ENCODE assay signal across 8 cellular contexts in the genomic region with DNA sequence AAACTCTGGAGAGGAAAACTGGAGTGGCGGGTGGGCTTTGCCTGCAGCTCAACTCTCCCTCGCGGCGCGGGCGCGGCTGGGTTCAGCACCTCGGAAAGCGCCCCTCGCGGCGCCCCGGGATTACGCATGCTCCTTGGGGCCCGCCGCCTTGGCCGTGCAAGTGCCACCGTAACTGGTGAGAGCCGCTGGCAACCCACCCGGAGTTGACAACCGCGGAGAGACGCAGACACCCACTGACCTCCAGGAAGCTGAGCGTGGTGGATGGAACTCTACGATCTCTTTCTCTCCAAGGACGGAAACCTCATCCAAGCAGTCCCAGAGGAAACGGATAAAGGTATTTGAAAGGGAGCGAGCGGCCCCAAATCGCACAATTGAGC. TPM values are rescaled to one million over a fixed set of nuclear protein-coding genes. Genes with fewer than 3 reads are reported as not detected.
DNase-seq lines count a peak whose midpoint lies in the region; ATAC-seq, FAIRE-seq and TF ChIP-seq lines count a peak whose summit lies in the region.

No MANE protein-coding gene starts in this region.

- H3K36me3 ChIP-seq in HUES6 (ENCODE audit: control insufficient read depth, insufficient read depth, low read length) = no peaks in the 10 kb centered on the region
- H3K36me3 ChIP-seq in endothelial cell of umbilical vein (ENCODE audit: control insufficient read depth in 2 of 2, extremely low read depth in 1 of 2, insufficient read depth in 2 of 2, low read length in 2 of 2) = no peaks in the 10 kb centered on the region
- H3K36me3 ChIP-seq in mesodermal cell (ENCODE audit: control insufficient read depth, insufficient read depth, low read length) = no peaks in the 10 kb centered on the region
- no peaks in the 10 kb centered on the region for H3K36me3 ChIP-seq in stomach

- H3K27ac ChIP-seq in HUES6 (ENCODE audit: low read depth, low read length) (no peak overlapping the region), endothelial cell of umbilical vein (ENCODE audit: insufficient read depth, low read depth, low read length) (no peak overlapping the region), mesodermal cell (ENCODE audit: low read depth, low read length, severe bottlenecking) (no peak overlapping the region), stomach (no peak overlapping the region)

- no peaks in the 10 kb centered on the region for H3K36me3 Mint-ChIP-seq in activated B cell treated with CpG ODN at 0.5 μM for 24 hours (ENCODE audit: low read depth)

- 1 to 2% methylated on average over 17 to 30 of the region's 30 CpGs for WGBS in mesodermal cell (ENCODE audit: insufficient coverage in 2 of 2), 2 experiments
- WGBS in stomach, 5 donors = 2 to 4% (median 3%) methylated on average over 16 to 30 of the region's 30 CpGs

- peaks cover 17% of the 10 kb centered on the region for H3K4me1 Mint-ChIP-seq in activated B cell treated with CpG ODN at 0.5 μM for 24 hours

- POLR2A ChIA-PET in activated B cell treated with CpG ODN at 0.5 μM for 24 hours (lab: Charles Lee) = interaction anchor here (0.7 kb wide), 1 partner anchor 1198 kb away, joined by 3 read pairs; no protein-coding TSS in a partner anchor
- POLR2A ChIA-PET in endothelial cell of umbilical vein (lab: Charles Lee) = no interaction called here

- TF ChIP-seq EP300 in stomach (IDR thresholded peaks at IDR 0.05) = no peak

- FAIRE-seq in endothelial cell of umbilical vein (lab: Jason Lieb, UNC) = no peak

- peak overlapping the region; percentile 60 for H2AFZ ChIP-seq in endothelial cell of umbilical vein (ENCODE audit: low read depth, low read length)

- no peak overlapping the region for H3K27ac Mint-ChIP-seq in activated B cell treated with CpG ODN at 0.5 μM for 24 hours

- BruUV-seq in endothelial cell of umbilical vein (replicated peaks; lab: Mats Ljungman, UMichigan) = no TSS peak

- no peak overlapping the region for H3K4me3 Mint-ChIP-seq in activated B cell treated with CpG ODN at 0.5 μM for 24 hours

- H3K27me3 Mint-ChIP-seq in activated B cell treated with CpG ODN at 0.5 μM for 24 hours = peaks cover 43% of the 10 kb centered on the region

- no peaks in the 10 kb centered on the region for H3K9me1 ChIP-seq in endothelial cell of umbilical vein (replicated peaks; ENCODE audit: control insufficient read depth, extremely low read depth, insufficient read depth, low read length)

- H3K4me3 ChIP-seq in GM12864 (ENCODE audit: low read depth, low read length) (no peak overlapping the region), HUES6 (ENCODE audit: low read depth, low read length) (peak overlapping the region; percentile 61), endothelial cell of umbilical vein (replicated peaks in 1 of 3; ENCODE audit: insufficient read depth in 1 of 3, low read depth in 1 of 3, low read length in 3 of 3) (peak overlapping the region in 1 of 3 experiments; percentile 3), mesodermal cell (ENCODE audit: extremely low read depth, insufficient read depth, low read length, poor library complexity, severe bottlenecking) (peak overlapping the region; percentile 30), stomach (peak overlapping the region; percentile 24 to 38 (median 28))

- H3K27me3 ChIP-seq in HUES6 (ENCODE audit: control insufficient read depth, insufficient read depth, low read length) = peaks cover 43% of the 10 kb centered on the region
- H3K27me3 ChIP-seq in endothelial cell of umbilical vein (ENCODE audit: control insufficient read depth in 2 of 2, insufficient read depth in 2 of 2, low read length in 2 of 2) = peaks cover 40 to 49% of the 10 kb centered on the region in 2 experiments
- peaks cover 13 to 60% (median 39%) of the 10 kb centered on the region in 3 donors for H3K27me3 ChIP-seq in stomach

- H3K9me3 ChIP-seq in HUES6 (ENCODE audit: control insufficient read depth, insufficient read depth, low read depth, low read length) (no peaks in the 10 kb centered on the region), endothelial cell of umbilical vein (replicated peaks; ENCODE audit: control insufficient read depth, insufficient read depth, low read length) (no peaks in the 10 kb centered on the region), mesodermal cell (ENCODE audit: control insufficient read depth, low read length) (no peaks in the 10 kb centered on the region), stomach (no peaks in the 10 kb centered on the region)

- peaks cover 8% of the 10 kb centered on the region for H3K4me1 ChIP-seq in HUES6 (ENCODE audit: control insufficient read depth, insufficient read depth, low read length)
- H3K4me1 ChIP-seq in endothelial cell of umbilical vein (ENCODE audit: control insufficient read depth, extremely low read depth, insufficient read depth, low read length) = peaks cover 14% of the 10 kb centered on the region
- H3K4me1 ChIP-seq in mesodermal cell (ENCODE audit: control insufficient read depth, insufficient read depth, low read length, poor library complexity, severe bottlenecking) = peaks cover 3% of the 10 kb centered on the region
- peaks cover 12 to 26% (median 21%) of the 10 kb centered on the region in 4 donors for H3K4me1 ChIP-seq in stomach

- H3K79me2 ChIP-seq in endothelial cell of umbilical vein (ENCODE audit: control insufficient read depth, insufficient read depth, low read length) = no peaks in the 10 kb centered on the region

- DNase-seq in GM12864 (ENCODE audit: low read depth) (no peak), activated B cell treated with CpG ODN at 0.5 μM for 24 hours (peak; percentile 31), endothelial cell of umbilical vein (ENCODE audit: low read depth, low spot score) (peak; percentile 46), stomach (peak; percentile 49), cerebellar nuclear complex (lab: John Stamatoyannopoulos, UW) (no peak)

- CTCF ChIA-PET in activated B cell treated with CpG ODN at 0.5 μM for 24 hours (lab: Charles Lee) (interaction anchor here (1.3 to 4.1 kb wide), 4 partner anchors 347 to 505 kb away, joined by 4 to 54 read pairs (median 20); partner anchors contain the start of gene TARS1), endothelial cell of umbilical vein (lab: Charles Lee) (interaction anchor here (1.3 to 6.0 kb wide), 18 partner anchors 8 to 528 kb away, joined by 3 to 345 read pairs (median 8); partner anchors contain the start of genes AMACR and TARS1)

- dilution Hi-C loops in endothelial cell of umbilical vein (cut with MboI; ENCODE audit: extremely low pct_ligation_motif_present, low sequenced_read_pairs) = no loop called here

- ATAC-seq in activated B cell treated with CpG ODN at 0.5 μM for 24 hours (ENCODE audit: low read depth) (no peak), GM18517 (IDR thresholded peaks at IDR 0.05; ENCODE audit: unreplicated experiment) (no peak)

- H3K9me3 Mint-ChIP-seq in activated B cell treated with CpG ODN at 0.5 μM for 24 hours = no peaks in the 10 kb centered on the region

- no peak overlapping the region for H3K9ac ChIP-seq in HUES6 (ENCODE audit: low read length)
- no peak overlapping the region for H3K9ac ChIP-seq in endothelial cell of umbilical vein (replicated peaks; ENCODE audit: extremely low read depth, insufficient read depth, low read length)

- H4K20me1 ChIP-seq in endothelial cell of umbilical vein (replicated peaks; ENCODE audit: control insufficient read depth, extremely low read depth, insufficient read depth, low read length) = no peaks in the 10 kb centered on the region

- intact Hi-C loops in activated B cell treated with CpG ODN at 0.5 μM for 24 hours (cut with micrococcal nuclease) (loop anchor here (2.0 kb wide), 1 partner anchor 71 kb away; no protein-coding TSS in a partner anchor), endothelial cell of umbilical vein (cut with micrococcal nuclease) (no loop called here), stomach (cut with DNase I; ENCODE audit: low total_unique reads) (no loop called here)

- TF ChIP-seq CTCF in GM12864 (IDR thresholded peaks at IDR 0.05; ENCODE audit: low read depth, low read length, missing control alignments) (peak; percentile 15), activated B cell treated with CpG ODN at 0.5 μM for 24 hours (IDR thresholded peaks at IDR 0.05) (no peak), endothelial cell of umbilical vein (IDR thresholded peaks at IDR 0.05; ENCODE audit: extremely low read depth in 1 of 2, insufficient read depth in 1 of 2, low read depth in 1 of 2, low read length in 2 of 2) (peak in 1 of 2 donors; percentile 17), stomach (IDR thresholded peaks at IDR 0.05) (peak in 2 of 7 experiments; percentile 31 to 37)

- TF ChIP-seq POLR2A in endothelial cell of umbilical vein (IDR thresholded peaks at IDR 0.05; ENCODE audit: low read depth, low read length) (no peak), stomach (IDR thresholded peaks at IDR 0.05) (no peak)

- H3K4me2 ChIP-seq in endothelial cell of umbilical vein (ENCODE audit: insufficient read depth, low read length) = peak overlapping the region; percentile 76

RNA-seq across cellular contexts. Expression of gene RXFP3, which starts 0.2 kb away (rescaled TPM):
- not detected in 2 replicates for total RNA-seq in activated B cell treated with CpG ODN at 0.5 μM for 24 hours
- not detected in 2 replicates for total RNA-seq in endothelial cell of umbilical vein
- not detected in 2 replicates for polyA plus RNA-seq in endothelial cell of umbilical vein
- polyA plus RNA-seq in endothelial cell of umbilical vein (2011; cell fraction: cytosol; rRNA removed) = not detected in 2 replicates
- not detected in 2 replicates for polyA plus RNA-seq in endothelial cell of umbilical vein (2011; cell fraction: nucleus; rRNA removed)
- polyA plus RNA-seq in endothelial cell of umbilical vein (2012) = not detected in 2 replicates
- not detected in 2 replicates for polyA minus RNA-seq in endothelial cell of umbilical vein
- polyA minus RNA-seq in endothelial cell of umbilical vein (2011; cell fraction: cytosol; rRNA and poly(A)+ RNA removed) = not detected
- polyA minus RNA-seq in endothelial cell of umbilical vein (2011; cell fraction: nucleus; rRNA and poly(A)+ RNA removed) = not detected in 2 replicates
- polyA plus RNA-seq in mesodermal cell (2013, experiment 1 of 2) = not detected
- not detected for polyA plus RNA-seq in mesodermal cell (2013, experiment 2 of 2)
- total RNA-seq in stomach = not detected
- not detected for polyA plus RNA-seq in stomach

RNA-seq across cellular contexts. Expression of gene ADAMTS12, which starts 44.2 kb away (rescaled TPM):
- total RNA-seq in activated B cell treated with CpG ODN at 0.5 μM for 24 hours (not detected in 2 replicates), endothelial cell of umbilical vein (0.88 TPM in 1 of 2 replicates, not detected in the other), stomach (10 to 100 TPM in 1 of 5 donors, 1 to 10 TPM in 1, under 1 TPM in 2, not detected in 1; 0.14 to 17.1 (median 1.4) TPM)
- polyA plus RNA-seq in endothelial cell of umbilical vein (not detected in 2 replicates), stomach (1 to 10 TPM in 1 of 3 donors, under 1 TPM in 2; 0.15 to 1.2 (median 0.62) TPM)
- 0.04 TPM in 2 replicates for polyA plus RNA-seq in endothelial cell of umbilical vein (2011; cell fraction: cytosol; rRNA removed)
- not detected in 2 replicates for polyA plus RNA-seq in endothelial cell of umbilical vein (2011; cell fraction: nucleus; rRNA removed)
- 1.8 and 3.0 TPM in 2 replicates for polyA plus RNA-seq in endothelial cell of umbilical vein (2012)
- polyA minus RNA-seq in endothelial cell of umbilical vein = 0.19 TPM in 1 of 2 replicates, not detected in the other
- not detected for polyA minus RNA-seq in endothelial cell of umbilical vein (2011; cell fraction: cytosol; rRNA and poly(A)+ RNA removed)
- polyA minus RNA-seq in endothelial cell of umbilical vein (2011; cell fraction: nucleus; rRNA and poly(A)+ RNA removed) = not detected in 2 replicates
- 33.8 TPM for polyA plus RNA-seq in mesodermal cell (2013, experiment 1 of 2)
- 38.3 TPM for polyA plus RNA-seq in mesodermal cell (2013, experiment 2 of 2)

RNA-seq across cellular contexts. Expression of gene SLC45A2, which starts 48.5 kb away (rescaled TPM):
- total RNA-seq in activated B cell treated with CpG ODN at 0.5 μM for 24 hours = not detected in 2 replicates
- not detected in 2 replicates for total RNA-seq in endothelial cell of umbilical vein
- not detected in 2 replicates for polyA plus RNA-seq in endothelial cell of umbilical vein
- polyA plus RNA-seq in endothelial cell of umbilical vein (2011; cell fraction: cytosol; rRNA removed) = not detected in 2 replicates
- polyA plus RNA-seq in endothelial cell of umbilical vein (2011; cell fraction: nucleus; rRNA removed) = 0.24 TPM in 1 of 2 replicates, not detected in the other
- not detected in 2 replicates for polyA plus RNA-seq in endothelial cell of umbilical vein (2012)
- 0.68 TPM in 1 of 2 replicates, not detected in the other for polyA minus RNA-seq in endothelial cell of umbilical vein
- polyA minus RNA-seq in endothelial cell of umbilical vein (2011; cell fraction: cytosol; rRNA and poly(A)+ RNA removed) = not detected
- polyA minus RNA-seq in endothelial cell of umbilical vein (2011; cell fraction: nucleus; rRNA and poly(A)+ RNA removed) = 0.29 and 1.1 TPM in 2 replicates
- polyA plus RNA-seq in mesodermal cell (2013, experiment 1 of 2) = 0.29 TPM
- 0.20 TPM for polyA plus RNA-seq in mesodermal cell (2013, experiment 2 of 2)
- total RNA-seq in stomach = not detected
- polyA plus RNA-seq in stomach = under 1 TPM; 0.19 to 0.46 (median 0.20) TPM

Comparison
In these comparisons a context has a peak if more than half of its experiments do, and no peak if none do; other contexts are left out.
1. DNase-seq: peak in activated B cell treated with CpG ODN at 0.5 μM for 24 hours (single experiment), endothelial cell of umbilical vein (single experiment) and stomach (single experiment); none in GM12864 (single experiment) and cerebellar nuclear complex (0 of 2).